In the genomic region with DNA sequence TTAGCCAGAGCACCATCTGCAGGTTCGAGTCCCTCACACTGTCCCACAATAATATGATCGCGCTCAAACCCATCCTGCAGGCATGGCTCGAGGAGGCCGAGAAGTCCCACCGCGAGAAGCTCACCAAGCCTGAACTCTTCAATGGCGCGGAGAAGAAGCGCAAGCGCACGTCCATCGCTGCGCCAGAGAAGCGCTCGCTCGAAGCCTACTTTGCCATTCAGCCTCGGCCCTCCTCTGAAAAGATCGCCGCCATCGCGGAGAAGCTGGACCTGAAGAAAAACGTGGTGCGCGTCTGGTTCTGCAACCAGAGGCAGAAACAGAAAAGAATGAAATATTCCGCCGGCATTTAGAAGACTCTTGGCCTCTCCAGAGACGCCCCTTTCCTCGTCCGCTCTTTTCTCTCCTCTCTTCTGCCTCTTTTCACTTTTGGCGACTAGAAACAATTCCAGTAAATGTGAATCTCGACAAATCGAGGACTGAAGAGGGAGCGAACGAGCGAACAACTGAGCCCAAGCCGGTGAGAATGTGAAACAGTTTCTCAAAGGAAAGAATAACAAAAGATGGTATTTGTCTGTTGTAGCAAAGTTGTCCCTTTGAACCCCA, we compare ENCODE assay signal across 28 cellular contexts. TPM values are rescaled to one million over a fixed set of nuclear protein-coding genes. Genes with fewer than 3 reads are reported as not detected.
DNase-seq lines count a peak whose midpoint lies in the region; ATAC-seq and TF ChIP-seq lines count a peak whose summit lies in the region.
"Had no signal": no experiment of that assay in that cellular context is flagged by ENCODE, and none has a peak within 500 bp of the region (broad histone marks: within the 10 kb centered on the region; RNA-seq: fewer than 3 reads in every experiment).

No MANE protein-coding gene starts in this region.

- no peak for DNase-seq in activated CD8-positive, alpha-beta T cell treated with anti-CD3 and anti-CD28 coated beads, Interleukin-2, amount 10 ng/mL, durations not matched to agents 7 days and 5 days
- DNase-seq in activated CD8-positive, alpha-beta T cell treated with anti-CD3 and anti-CD28 coated beads for 36 hours = no peak
- DNase-seq in endothelial cell (ENCODE audit: low spot score) (no peak), neural progenitor cell (ENCODE audit: low spot score) (peak; percentile 69), Kasumi-1 (lab: John Stamatoyannopoulos, UW) (no peak)
- DNase-seq: activated gamma-delta T cell treated with Interleukin-2 at 50 U/mL for 16 hours; effector memory CD4-positive, alpha-beta T cell; heart right ventricle; kidney glomerular epithelial cell; naive B cell; NCI-H187; NCI-H748 treated with DMSO at 0.1 percent for 48 hours; SHP77; spleen; stimulated activated CD4-positive, alpha-beta T cell treated with anti-CD3 and anti-CD28 coated beads, Interleukin-4, amount 100 ng/mL, for 4 hours; uterus had no signal

- peaks cover 92% of the 10 kb centered on the region for H4K20me1 ChIP-seq in neural progenitor cell (ENCODE audit: low read depth)

- H3K4me3 ChIP-seq in HUES64 (ENCODE audit: low read length) (peak overlapping the region; percentile 18), neural progenitor cell (no peak overlapping the region)
- H3K4me3 ChIP-seq: ascending aorta, heart right ventricle, K562, spleen, uterus had no signal

- H3K27ac Mint-ChIP-seq in activated CD8-positive, alpha-beta T cell treated with anti-CD3 and anti-CD28 coated beads, Interleukin-2, amount 10 ng/mL, durations not matched to agents 7 days and 5 days = peak overlapping the region; percentile 55
- H3K27ac Mint-ChIP-seq in activated CD8-positive, alpha-beta T cell treated with anti-CD3 and anti-CD28 coated beads for 36 hours = no peak overlapping the region
- H3K27ac Mint-ChIP-seq in endothelial cell (ENCODE audit: unreplicated experiment) = no peak overlapping the region
- no peak overlapping the region for H3K27ac Mint-ChIP-seq in neural progenitor cell
- H3K27ac Mint-ChIP-seq: memory B cell, naive B cell had no signal

- no peaks in the 10 kb centered on the region for H3K36me3 ChIP-seq in HUES64 (ENCODE audit: insufficient read depth, low read length)
- H3K36me3 ChIP-seq in neural progenitor cell = no peaks in the 10 kb centered on the region
- H3K36me3 ChIP-seq: ascending aorta, heart right ventricle, spleen, uterus had no signal

- whole genome bisulfite sequencing in HUES64 = 1% methylated on average over 37 of the region's 37 CpGs

- no peaks in the 10 kb centered on the region for H3K79me2 ChIP-seq in neural progenitor cell (ENCODE audit: low read depth)

- H2AFZ ChIP-seq in neural progenitor cell (replicated peaks) = no peak overlapping the region

- H3K9ac ChIP-seq in HUES64 (ENCODE audit: low read depth, low read length) (no peak overlapping the region), neural progenitor cell (no peak overlapping the region)

- peaks cover 10% of the 10 kb centered on the region; the same call in 1 of the 2 replicates for H3K4me1 ChIP-seq in HUES64 (ENCODE audit: insufficient read depth, low read length)
- H3K4me1 ChIP-seq in neural progenitor cell = peaks cover 9% of the 10 kb centered on the region

- peaks cover 10% of the 10 kb centered on the region for H3K4me1 Mint-ChIP-seq in activated CD8-positive, alpha-beta T cell treated with anti-CD3 and anti-CD28 coated beads, Interleukin-2, amount 10 ng/mL, durations not matched to agents 7 days and 5 days (ENCODE audit: low read depth)
- peaks cover 20% of the 10 kb centered on the region for H3K4me1 Mint-ChIP-seq in activated CD8-positive, alpha-beta T cell treated with anti-CD3 and anti-CD28 coated beads for 36 hours (ENCODE audit: low read depth)
- H3K4me1 Mint-ChIP-seq in endothelial cell (ENCODE audit: unreplicated experiment) (peaks cover 29% of the 10 kb centered on the region), neural progenitor cell (peaks cover 33% of the 10 kb centered on the region)

- peaks cover 71% of the 10 kb centered on the region for H3K27me3 Mint-ChIP-seq in activated CD8-positive, alpha-beta T cell treated with anti-CD3 and anti-CD28 coated beads, Interleukin-2, amount 10 ng/mL, durations not matched to agents 7 days and 5 days (ENCODE audit: low read depth)
- peaks cover 73% of the 10 kb centered on the region for H3K27me3 Mint-ChIP-seq in activated CD8-positive, alpha-beta T cell treated with anti-CD3 and anti-CD28 coated beads for 36 hours
- H3K27me3 Mint-ChIP-seq in endothelial cell (ENCODE audit: unreplicated experiment) (peaks cover 29% of the 10 kb centered on the region), neural progenitor cell (ENCODE audit: insufficient read depth, low read depth) (peaks cover 88% of the 10 kb centered on the region)

- peaks cover 11% of the 10 kb centered on the region for H3K36me3 Mint-ChIP-seq in activated CD8-positive, alpha-beta T cell treated with anti-CD3 and anti-CD28 coated beads, Interleukin-2, amount 10 ng/mL, durations not matched to agents 7 days and 5 days (ENCODE audit: low read depth)
- H3K36me3 Mint-ChIP-seq in activated CD8-positive, alpha-beta T cell treated with anti-CD3 and anti-CD28 coated beads for 36 hours (ENCODE audit: low read depth) = peaks cover 3% of the 10 kb centered on the region
- H3K36me3 Mint-ChIP-seq in endothelial cell (ENCODE audit: low read depth, unreplicated experiment) = peaks cover 5% of the 10 kb centered on the region
- H3K36me3 Mint-ChIP-seq in neural progenitor cell = no peaks in the 10 kb centered on the region
- H3K36me3 Mint-ChIP-seq: memory B cell had no signal

- H3K4me3 Mint-ChIP-seq in activated CD8-positive, alpha-beta T cell treated with anti-CD3 and anti-CD28 coated beads, Interleukin-2, amount 10 ng/mL, durations not matched to agents 7 days and 5 days = peak overlapping the region; percentile 25
- no peak overlapping the region for H3K4me3 Mint-ChIP-seq in activated CD8-positive, alpha-beta T cell treated with anti-CD3 and anti-CD28 coated beads for 36 hours
- H3K4me3 Mint-ChIP-seq in endothelial cell (ENCODE audit: unreplicated experiment) = peak overlapping the region; percentile 64
- H3K4me3 Mint-ChIP-seq in neural progenitor cell = peak overlapping the region; percentile 77
- H3K4me3 Mint-ChIP-seq: memory B cell; T-helper 1 cell treated with Interleukin-12 subunit alpha and Interleukin-12 subunit beta and Interleukin-4 antibody, amounts not matched to agents 30 μg/mL and 1 μg/mL, for 36 hours had no signal

- no peak overlapping the region for H3K27ac ChIP-seq in HUES64 (ENCODE audit: low read depth, low read length)
- no peak overlapping the region for H3K27ac ChIP-seq in neural progenitor cell
- H3K27ac ChIP-seq: ascending aorta, C4-2B, heart right ventricle, spleen, uterus, VCaP had no signal

- H3K27me3 ChIP-seq in HUES64 (ENCODE audit: insufficient read depth, low read length) (peaks cover 100% of the 10 kb centered on the region), neural progenitor cell (peaks cover 100% of the 10 kb centered on the region)

- H3K4me2 ChIP-seq in neural progenitor cell = peak overlapping the region; percentile 59

- TF ChIP-seq CTCF in activated CD8-positive, alpha-beta T cell treated with anti-CD3 and anti-CD28 coated beads for 36 hours (IDR thresholded peaks at IDR 0.05) = no peak
- TF ChIP-seq CTCF in endothelial cell (IDR thresholded peaks at IDR 0.05; ENCODE audit: unreplicated experiment) (no peak), neural progenitor cell (IDR thresholded peaks at IDR 0.05) (no peak)

- intact Hi-C loops in activated CD8-positive, alpha-beta T cell treated with anti-CD3 and anti-CD28 coated beads for 36 hours (cut with micrococcal nuclease) = no loop called here

- POLR2A ChIA-PET in activated CD8-positive, alpha-beta T cell treated with anti-CD3 and anti-CD28 coated beads, Interleukin-2, amount 10 ng/mL, durations not matched to agents 7 days and 5 days (lab: Charles Lee) = no interaction called here
- POLR2A ChIA-PET in activated CD8-positive, alpha-beta T cell treated with anti-CD3 and anti-CD28 coated beads for 36 hours (lab: Charles Lee) = no interaction called here

- H3K9me3 ChIP-seq in HUES64 (ENCODE audit: insufficient read depth, low read depth, low read length) (no peaks in the 10 kb centered on the region), neural progenitor cell (ENCODE audit: low read depth) (no peaks in the 10 kb centered on the region)
- H3K9me3 ChIP-seq: ascending aorta, heart right ventricle, uterus had no signal

- CTCF ChIA-PET in activated CD8-positive, alpha-beta T cell treated with anti-CD3 and anti-CD28 coated beads, Interleukin-2, amount 10 ng/mL, durations not matched to agents 7 days and 5 days (lab: Charles Lee) = no interaction called here
- CTCF ChIA-PET in activated CD8-positive, alpha-beta T cell treated with anti-CD3 and anti-CD28 coated beads for 36 hours (lab: Charles Lee) = no interaction called here

- ATAC-seq in activated CD8-positive, alpha-beta T cell treated with anti-CD3 and anti-CD28 coated beads, Interleukin-2, amount 10 ng/mL, durations not matched to agents 7 days and 5 days = no peak
- ATAC-seq in activated CD8-positive, alpha-beta T cell treated with anti-CD3 and anti-CD28 coated beads for 36 hours = no peak
- no peak for ATAC-seq in GM18870 (IDR thresholded peaks at IDR 0.05; ENCODE audit: unreplicated experiment)
- no peak for ATAC-seq in GM18502 (IDR thresholded peaks at IDR 0.05; ENCODE audit: poor library complexity, unreplicated experiment)
- ATAC-seq: heart right ventricle, K562 had no signal

- no peaks in the 10 kb centered on the region for H3K9me3 Mint-ChIP-seq in activated CD8-positive, alpha-beta T cell treated with anti-CD3 and anti-CD28 coated beads, Interleukin-2, amount 10 ng/mL, durations not matched to agents 7 days and 5 days (ENCODE audit: insufficient read depth)
- H3K9me3 Mint-ChIP-seq in activated CD8-positive, alpha-beta T cell treated with anti-CD3 and anti-CD28 coated beads for 36 hours = peaks cover 7% of the 10 kb centered on the region
- H3K9me3 Mint-ChIP-seq in endothelial cell (ENCODE audit: unreplicated experiment) = no peaks in the 10 kb centered on the region
- peaks cover 2% of the 10 kb centered on the region for H3K9me3 Mint-ChIP-seq in neural progenitor cell

- peaks cover 11% of the 10 kb centered on the region for H3F3A ChIP-seq in neural progenitor cell (ENCODE audit: low read depth)

RNA-seq across cellular contexts. Expression of gene POU4F2, which starts 1.9 kb away (rescaled TPM):
- not detected for total RNA-seq in activated CD8-positive, alpha-beta T cell treated with anti-CD3 and anti-CD28 coated beads, Interleukin-2, amount 10 ng/mL, durations not matched to agents 7 days and 5 days
- total RNA-seq in activated CD8-positive, alpha-beta T cell treated with anti-CD3 and anti-CD28 coated beads for 36 hours = not detected
- 0.10 TPM for polyA plus RNA-seq in HUES64 (2013, experiment 1 of 2)
- polyA plus RNA-seq in HUES64 (2013, experiment 2 of 2) = 0.19 TPM
- total RNA-seq in endothelial cell (ENCODE audit: unreplicated experiment) (0.59 TPM), neural progenitor cell (ENCODE audit: low replicate concordance) (not detected in 2 replicates)
- total RNA-seq: activated CD8-positive, alpha-beta memory T cell treated with anti-CD3 and anti-CD28 coated beads for 36 hours; ascending aorta; heart right ventricle; K562; OCI-LY7; pulmonary artery endothelial cell; spleen; uterus had no signal
- polyA plus RNA-seq: heart right ventricle, K562, spleen had no signal
